ENCODE assay signal across 13 cellular contexts in the genomic region with DNA sequence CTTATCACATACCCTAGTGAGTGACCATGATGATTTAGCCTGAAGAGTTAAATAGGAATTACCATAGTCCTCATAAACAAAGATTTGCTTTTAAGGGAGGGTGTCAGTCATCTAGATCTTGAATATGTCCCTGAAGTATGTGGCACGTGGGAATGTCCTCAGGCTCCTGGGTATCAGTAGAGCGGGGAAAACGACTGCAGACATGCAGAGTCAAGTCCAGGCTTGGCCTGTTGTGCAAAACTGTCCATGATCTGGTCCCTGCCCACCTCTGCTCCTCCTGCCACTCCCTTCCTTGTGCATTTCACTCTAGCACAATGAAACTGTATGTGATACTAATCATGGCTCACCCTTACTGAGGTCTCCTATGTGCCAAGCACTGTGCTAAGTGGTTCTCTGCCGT. TPM values are rescaled to one million over a fixed set of nuclear protein-coding genes. Genes with fewer than 3 reads are reported as not detected.
DNase-seq lines count a peak whose midpoint lies in the region; ATAC-seq, FAIRE-seq and TF ChIP-seq lines count a peak whose summit lies in the region.
"Had no signal": no experiment of that assay in that cellular context is flagged by ENCODE, and none has a peak within 500 bp of the region (broad histone marks: within the 10 kb centered on the region; RNA-seq: fewer than 3 reads in every experiment).

No MANE protein-coding gene starts in this region.

- CTCF ChIA-PET in GM12878 (lab: Yijun Ruan, JAX): no interaction called here

- H3K4me1 ChIP-seq in GM12878 (ENCODE audit: control insufficient read depth, insufficient read depth, low read length) (peaks cover 11% of the 10 kb centered on the region; the same call in 1 of the 2 replicates), esophagus squamous epithelium (peaks cover 11 to 34% (median 13%) of the 10 kb centered on the region in 3 donors), thymus (ENCODE audit: control insufficient read depth, insufficient read depth, low read length) (no peaks in the 10 kb centered on the region), upper lobe of right lung (no peaks in the 10 kb centered on the region)
- H3K4me1 ChIP-seq: HAP-1 had no signal

- WGBS in GM12878 (ENCODE audit: insufficient coverage, insufficient replicate concordance, low lambda C conversion rate, missing lambda C conversion rate): 88% methylated on average over 4 of the region's 4 CpGs
- 41 to 55% methylated on average over 4 of the region's 4 CpGs for WGBS in esophagus squamous epithelium, 2 donors
- 95% methylated on average over 4 of the region's 4 CpGs for WGBS in thymus

- no peak for TF ChIP-seq POLR2A in GM12878 (IDR thresholded peaks at IDR 0.05; ENCODE audit: low read depth, low read length)
- no peak for TF ChIP-seq POLR2A in esophagus squamous epithelium (IDR thresholded peaks at IDR 0.05)

- no peak for TF ChIP-seq EP300 in GM12878 (IDR thresholded peaks at IDR 0.05; ENCODE audit: borderline replicate concordance in 1 of 2, control insufficient read depth in 1 of 2, low read depth in 2 of 2, low read length in 2 of 2)

- no peak for TF ChIP-seq RAD21 in GM12878 (IDR thresholded peaks at IDR 0.05; ENCODE audit: insufficient read depth, low read depth, low read length)

- DNase-seq in HPDE6-E6E7 (ENCODE audit: extremely low spot score): peak; percentile 89
- no peak for DNase-seq in GM12878 (ENCODE audit: low read depth, low spot score)
- no peak for DNase-seq in esophagus squamous epithelium (lab: John Stamatoyannopoulos, UW)
- no peak for DNase-seq in upper lobe of right lung
- DNase-seq: DMS153, NCI-H1048, NCI-H146 had no signal

- H3K9ac ChIP-seq in GM12878 (ENCODE audit: control insufficient read depth, insufficient read depth, low read length): no peak overlapping the region

- TF ChIP-seq CTCF in GM12878 (IDR thresholded peaks at IDR 0.05 in 2 of 3, conservative IDR thresholded peaks at IDR 0.05 in 1 of 3; ENCODE audit: control insufficient read depth in 2 of 3, extremely low read depth in 1 of 3, insufficient read depth in 1 of 3, low read depth in 3 of 3, low read length in 3 of 3) (no peak), esophagus squamous epithelium (IDR thresholded peaks at IDR 0.05) (no peak), upper lobe of right lung (IDR thresholded peaks at IDR 0.05) (no peak)

- BruUV-seq in GM12878 (replicated peaks; lab: Mats Ljungman, UMichigan): no TSS peak

- no peak overlapping the region for H2AFZ ChIP-seq in GM12878 (ENCODE audit: control insufficient read depth, low read depth, low read length)

- H3K27me3 ChIP-seq in GM12878 (replicated peaks in 1 of 2; ENCODE audit: control insufficient read depth in 2 of 2, insufficient read depth in 2 of 2, low read length in 1 of 2) (no peaks in the 10 kb centered on the region), esophagus squamous epithelium (no peaks in the 10 kb centered on the region), thymus (ENCODE audit: control insufficient read depth, insufficient read depth) (no peaks in the 10 kb centered on the region), upper lobe of right lung (no peaks in the 10 kb centered on the region)

- H3K36me3 ChIP-seq in GM12878 (ENCODE audit: control insufficient read depth in 2 of 2, insufficient read depth in 2 of 2, low read length in 1 of 2) (peaks cover 3 to 6% of the 10 kb centered on the region in 2 experiments), esophagus squamous epithelium (peaks cover under 1 to 35% (median 12%) of the 10 kb centered on the region in 3 donors), thymus (ENCODE audit: control insufficient read depth, insufficient read depth) (peaks cover 21% of the 10 kb centered on the region), upper lobe of right lung (peaks cover 32% of the 10 kb centered on the region)

- in situ Hi-C loops in GM12878 (cut with MboI): no loop called here

- RAD21 ChIA-PET in GM12878 (lab: Charles Lee; ENCODE audit: unreplicated experiment): no interaction called here

- POLR2A ChIA-PET in GM12878 (lab: Charles Lee): interaction anchor here (1.6 kb wide), 1 partner anchor 13 kb away, joined by 4 read pairs; no protein-coding TSS in a partner anchor

- H3K27ac ChIP-seq in GM12878 (ENCODE audit: control insufficient read depth, insufficient read depth): no peak overlapping the region
- peak overlapping the region; percentile 59 to 84 (median 72) for H3K27ac ChIP-seq in esophagus squamous epithelium
- H3K27ac ChIP-seq in thymus (ENCODE audit: low read depth): peak overlapping the region; percentile 69
- H3K27ac ChIP-seq in upper lobe of right lung: no peak overlapping the region
- H3K27ac ChIP-seq: SK-N-MC had no signal

- no peak overlapping the region for H3K4me3 ChIP-seq in GM12878
- no peak overlapping the region for H3K4me3 ChIP-seq in esophagus squamous epithelium
- no peak overlapping the region for H3K4me3 ChIP-seq in thymus (ENCODE audit: low read length)
- no peak overlapping the region for H3K4me3 ChIP-seq in upper lobe of right lung
- H3K4me3 ChIP-seq: HAP-1, SK-N-MC had no signal

- intact Hi-C loops in GM12878 (cut with micrococcal nuclease; ENCODE audit: unreplicated experiment) (no loop called here), esophagus squamous epithelium (cut with DNase I) (no loop called here), upper lobe of right lung (cut with DNase I) (no loop called here)

- peak; percentile 31 for FAIRE-seq in GM12878 (lab: Jason Lieb, UNC)
- FAIRE-seq: HTR-8/SVneo had no signal

- no peak; the same call in 2 of the 3 replicates for ATAC-seq in GM12878
- ATAC-seq in upper lobe of right lung: no peak
- ATAC-seq in GM19397 (IDR thresholded peaks at IDR 0.05; ENCODE audit: unreplicated experiment): no peak
- ATAC-seq in GM18867 (IDR thresholded peaks at IDR 0.05; ENCODE audit: unreplicated experiment): no peak

- no peaks in the 10 kb centered on the region for H3K9me3 ChIP-seq in GM12878 (replicated peaks; ENCODE audit: control insufficient read depth, insufficient read depth, low read length)
- no peaks in the 10 kb centered on the region for H3K9me3 ChIP-seq in esophagus squamous epithelium
- no peaks in the 10 kb centered on the region for H3K9me3 ChIP-seq in thymus (ENCODE audit: control insufficient read depth)
- no peaks in the 10 kb centered on the region for H3K9me3 ChIP-seq in upper lobe of right lung
- H3K9me3 ChIP-seq: HAP-1 had no signal

- H4K20me1 ChIP-seq in GM12878 (ENCODE audit: control insufficient read depth, insufficient read depth): 0 out of 2 replicates have a peak, but pooled peaks cover 3% of the 10 kb centered on the region

- H3K4me2 ChIP-seq in GM12878 (ENCODE audit: control insufficient read depth, insufficient read depth): no peak overlapping the region

- SMC1A ChIA-PET in GM12878 (lab: Charles Lee; ENCODE audit: uncharacterized antibody, unreplicated experiment): interaction anchor here (1.7 kb wide), 1 partner anchor 12 kb away, joined by 5 read pairs; a partner anchor contains a TSS

- no peaks in the 10 kb centered on the region; the same call in 1 of the 2 replicates for H3K79me2 ChIP-seq in GM12878 (ENCODE audit: control insufficient read depth, insufficient read depth, low read length)

RNA-seq across cellular contexts. Expression of a gene that starts 12.9 kb away (rescaled TPM):
- 74.7 and 85.4 TPM in 2 replicates for total RNA-seq in GM12878 (2013; cell fraction: nucleolus; rRNA removed)
- total RNA-seq in GM12878 (2014; rRNA removed) (43.1 and 47.1 TPM in 2 replicates), GM12878 (2014; rRNA removed; fragmentation: Illumina TruSeq; extraction: Trizol) (31.4 and 37.4 TPM in 2 replicates), GM12878 (2021) (78.2 and 80.3 TPM in 2 replicates), esophagus squamous epithelium (10 to 100 TPM; 16.5 to 34.2 (median 28.9) TPM), upper lobe of right lung (62.8 TPM)
- polyA plus RNA-seq in GM12878 (2011; ENCODE audit: low read depth): 50.0 TPM
- polyA plus RNA-seq in GM12878 (2011; rRNA removed) (15.7 and 43.7 TPM in 2 replicates), GM12878 (2014; fragmentation: Illumina TruSeq; extraction: Trizol) (44.5 and 70.4 TPM in 2 replicates), GM12878 (2014; fragmentation: Nextera tagmentation; extraction: Ambion mirVana) (10 to 100 TPM; 21.0 to 28.6 TPM), GM12878 (2014; rRNA removed) (65.8 and 82.0 TPM in 2 replicates), GM12878 (2016; fragmentation: Nextera tagmentation; extraction: Ambion mirVana) (10 to 100 TPM; 52.5 to 58.6 TPM), thymus (62.9 TPM)
- polyA plus RNA-seq in GM12878 (2011; cell fraction: cytosol; rRNA removed): 51.6 and 52.6 TPM in 2 replicates
- polyA plus RNA-seq in GM12878 (2011; cell fraction: nucleus; rRNA removed): 214 and 236 TPM in 2 replicates
- polyA plus RNA-seq in GM12878 (2012): 48.1 and 49.7 TPM in 2 replicates
- 34.5 and 70.3 TPM in 2 replicates for polyA minus RNA-seq in GM12878 (2011; rRNA and poly(A)+ RNA removed)
- 21.7 and 27.8 TPM in 2 replicates for polyA minus RNA-seq in GM12878 (2011; cell fraction: cytosol; rRNA and poly(A)+ RNA removed)
- 49.7 and 83.2 TPM in 2 replicates for polyA minus RNA-seq in GM12878 (2011; cell fraction: nucleus; rRNA and poly(A)+ RNA removed)

RNA-seq across cellular contexts. Expression of a gene that starts 19.6 kb away (rescaled TPM):
- 33.4 and 48.0 TPM in 2 replicates for total RNA-seq in GM12878 (2013; cell fraction: nucleolus; rRNA removed)
- 178 and 187 TPM in 2 replicates for total RNA-seq in GM12878 (2014; rRNA removed)
- total RNA-seq in GM12878 (2014; rRNA removed; fragmentation: Illumina TruSeq; extraction: Trizol): 183 TPM in 2 replicates
- total RNA-seq in GM12878 (2021): 138 and 142 TPM in 2 replicates
- polyA plus RNA-seq in GM12878 (2011; ENCODE audit: low read depth): 130 TPM
- polyA plus RNA-seq in GM12878 (2011; rRNA removed): 258 and 371 TPM in 2 replicates
- polyA plus RNA-seq in GM12878 (2011; cell fraction: cytosol; rRNA removed): 673 and 682 TPM in 2 replicates
- polyA plus RNA-seq in GM12878 (2011; cell fraction: nucleus; rRNA removed): 302 and 356 TPM in 2 replicates
- polyA plus RNA-seq in GM12878 (2012): 211 and 224 TPM in 2 replicates
- 316 and 336 TPM in 2 replicates for polyA plus RNA-seq in GM12878 (2014; fragmentation: Illumina TruSeq; extraction: Trizol)
- polyA plus RNA-seq in GM12878 (2014; fragmentation: Nextera tagmentation; extraction: Ambion mirVana): 10 to 100 TPM; 20.6 to 37.9 TPM
- 232 and 264 TPM in 2 replicates for polyA plus RNA-seq in GM12878 (2014; rRNA removed)
- 100 to 1,000 TPM; 118 to 130 TPM for polyA plus RNA-seq in GM12878 (2016; fragmentation: Nextera tagmentation; extraction: Ambion mirVana)
- polyA minus RNA-seq in GM12878 (2011; rRNA and poly(A)+ RNA removed): 302 and 335 TPM in 2 replicates
- 68.6 and 69.9 TPM in 2 replicates for polyA minus RNA-seq in GM12878 (2011; cell fraction: cytosol; rRNA and poly(A)+ RNA removed)
- polyA minus RNA-seq in GM12878 (2011; cell fraction: nucleus; rRNA and poly(A)+ RNA removed): 44.2 and 56.9 TPM in 2 replicates
- 100 to 1,000 TPM in 2 of 4 donors, 10 to 100 TPM in 2; 49.9 to 108 (median 78.0) TPM for total RNA-seq in esophagus squamous epithelium
- polyA plus RNA-seq in thymus: 227 TPM
- total RNA-seq in upper lobe of right lung: 150 TPM

RNA-seq across cellular contexts. Expression of a gene that starts 27.8 kb away (rescaled TPM):
- 0.56 and 0.69 TPM in 2 replicates for total RNA-seq in GM12878 (2013; cell fraction: nucleolus; rRNA removed)
- total RNA-seq in GM12878 (2014; rRNA removed): 0.76 and 1.4 TPM in 2 replicates
- 0.32 and 0.45 TPM in 2 replicates for total RNA-seq in GM12878 (2014; rRNA removed; fragmentation: Illumina TruSeq; extraction: Trizol)
- 0.59 and 1.5 TPM in 2 replicates for total RNA-seq in GM12878 (2021)
- polyA plus RNA-seq in GM12878 (2011; ENCODE audit: low read depth): 0.47 TPM
- 0.88 and 1.6 TPM in 2 replicates for polyA plus RNA-seq in GM12878 (2011; rRNA removed)
- 2.2 and 2.3 TPM in 2 replicates for polyA plus RNA-seq in GM12878 (2011; cell fraction: cytosol; rRNA removed)
- 5.5 and 7.0 TPM in 2 replicates for polyA plus RNA-seq in GM12878 (2011; cell fraction: nucleus; rRNA removed)
- polyA plus RNA-seq in GM12878 (2012): 0.72 and 0.80 TPM in 2 replicates
- polyA plus RNA-seq in GM12878 (2014; fragmentation: Illumina TruSeq; extraction: Trizol): 0.19 and 0.71 TPM in 2 replicates
- under 1 TPM in 1 of 2 experiments, not detected in 1; 0.07 TPM for polyA plus RNA-seq in GM12878 (2014; fragmentation: Nextera tagmentation; extraction: Ambion mirVana)
- polyA plus RNA-seq in GM12878 (2014; rRNA removed): 1.3 and 1.8 TPM in 2 replicates
- under 1 TPM; 0.25 to 0.34 TPM for polyA plus RNA-seq in GM12878 (2016; fragmentation: Nextera tagmentation; extraction: Ambion mirVana)
- 1.1 and 1.2 TPM in 2 replicates for polyA minus RNA-seq in GM12878 (2011; rRNA and poly(A)+ RNA removed)
- 0.94 TPM in 1 of 2 replicates, not detected in the other for polyA minus RNA-seq in GM12878 (2011; cell fraction: cytosol; rRNA and poly(A)+ RNA removed)
- 0.85 and 1.1 TPM in 2 replicates for polyA minus RNA-seq in GM12878 (2011; cell fraction: nucleus; rRNA and poly(A)+ RNA removed)
- total RNA-seq in esophagus squamous epithelium: 1 to 10 TPM; 2.2 to 4.8 (median 2.9) TPM
- polyA plus RNA-seq in thymus: 8.4 TPM
- total RNA-seq in upper lobe of right lung: 0.32 TPM

Comparison
In these comparisons a context has a peak if more than half of its experiments do, and no peak if none do; other contexts are left out.
1. H3K27ac ChIP-seq: peak in esophagus squamous epithelium (4 of 4) and thymus (single experiment); none in GM12878 (single experiment) and upper lobe of right lung (single experiment).